ENCODE assay signal across 8 cellular contexts in the genomic region with DNA sequence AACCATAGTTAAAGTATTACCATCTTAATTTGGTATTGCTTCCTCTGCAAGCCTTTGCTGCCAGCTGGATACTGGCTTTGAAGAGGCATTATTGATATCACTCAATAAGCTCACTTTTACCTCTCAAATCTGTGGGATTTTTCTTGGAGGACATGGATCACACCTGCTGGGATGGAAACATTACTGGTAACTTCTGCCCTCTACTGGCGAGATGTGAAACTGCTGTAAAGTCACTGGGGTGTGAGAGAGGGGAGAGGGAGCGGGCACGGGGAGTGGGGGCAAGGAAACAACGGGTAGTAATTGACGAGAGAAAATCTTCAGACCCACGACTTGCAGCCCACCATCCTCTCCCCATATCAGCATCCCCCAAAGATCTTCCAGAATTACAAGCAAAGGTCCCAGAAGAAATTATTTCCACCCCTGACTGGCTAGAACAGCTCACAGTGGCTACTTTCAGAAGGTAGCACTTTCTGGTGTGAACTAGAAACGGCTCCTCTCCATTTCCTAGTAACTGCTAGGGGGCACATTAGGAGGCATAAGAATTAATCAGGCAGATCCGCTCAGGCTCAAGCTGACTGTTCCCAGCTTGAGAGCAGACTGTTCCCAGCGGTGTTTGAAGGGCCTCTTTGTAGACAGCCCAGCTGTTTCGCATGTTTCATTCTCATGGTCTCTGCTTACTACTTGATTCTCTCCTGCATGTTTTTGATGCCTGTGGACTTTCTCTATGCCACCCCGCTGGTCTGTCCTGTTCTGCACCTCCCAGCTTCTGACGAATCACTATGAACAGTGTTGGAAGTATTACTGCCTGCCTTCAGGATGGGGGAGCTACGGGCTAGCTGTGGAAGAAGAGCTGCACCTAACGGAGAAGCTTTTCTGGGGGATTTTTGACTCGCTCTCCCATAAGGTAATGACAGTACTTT.
DNase-seq lines count a peak whose midpoint lies in the region; ATAC-seq and TF ChIP-seq lines count a peak whose summit lies in the region.

No MANE protein-coding gene starts in this region.

- ATAC-seq in Right ventricle myocardium superior (ENCODE audit: poor library complexity) (peak; percentile 58), HG03378 (IDR thresholded peaks at IDR 0.05; ENCODE audit: unreplicated experiment) (no peak), GM19463 (IDR thresholded peaks at IDR 0.05; ENCODE audit: unreplicated experiment) (no peak)

- TF ChIP-seq CTCF in 22Rv1 (IDR thresholded peaks at IDR 0.05) (peak; percentile 90), GM10248 (IDR thresholded peaks at IDR 0.05; ENCODE audit: control extremely low read depth, extremely low read depth, low read depth, missing control alignments) (peak; percentile 85), retinal pigment epithelial cell (conservative IDR thresholded peaks at IDR 0.05; ENCODE audit: low read depth, low read length) (peak; percentile 96)

- CTCF ChIA-PET in GM10248 (lab: Yijun Ruan, JAX): interaction anchor here (0.7 to 8.2 kb wide), 25 partner anchors 9 to 635 kb away, joined by 3 to 66 read pairs (median 4); partner anchors contain the start of gene CHRM5

- intact Hi-C loops in Right ventricle myocardium superior (cut with DNase I): no loop called here

- DNase-seq in GM10248 (ENCODE audit: extremely low spot score) (peak; percentile 44), NCI-H2107 (lab: John Stamatoyannopoulos, UW) (peak; percentile 1), activated T-cell treated with anti-CD3 and anti-CD28 coated beads for 4 hours (peak; percentile 7), Right ventricle myocardium superior (no peak), retinal pigment epithelial cell (ENCODE audit: low read depth) (no peak)

- no peak overlapping the region for H3K27ac ChIP-seq in 22Rv1

- H3K4me3 ChIP-seq in retinal pigment epithelial cell (ENCODE audit: low read length): no peak overlapping the region

- POLR2A ChIA-PET in GM10248 (lab: Yijun Ruan, JAX): interaction anchor here (0.6 kb wide), 1 partner anchor 119 kb away, joined by 9 read pairs; no protein-coding TSS in a partner anchor

Comparison
In these comparisons a context has a peak if more than half of its experiments do, and no peak if none do; other contexts are left out.
1. DNase-seq: peak in GM10248 (single experiment), NCI-H2107 (single experiment) and activated T-cell treated with anti-CD3 and anti-CD28 coated beads for 4 hours (single experiment); none in Right ventricle myocardium superior (single experiment) and retinal pigment epithelial cell (single experiment).
2. Peak in every context shown above with its lines, with median percentiles within 50 percentile points of each other: CTCF ChIP-seq.